In genomic region chr1:10557714-10558113, GRCh38 we compare ENCODE assay signal across 20 cellular contexts.
DNase-seq lines count a peak whose midpoint lies in the region; ATAC-seq, FAIRE-seq and TF ChIP-seq lines count a peak whose summit lies in the region.
"Had no signal": no experiment of that assay in that cellular context is flagged by ENCODE, and none has a peak within 500 bp of the region (broad histone marks: within the 10 kb centered on the region; RNA-seq: fewer than 3 reads in every experiment).

No MANE protein-coding gene starts in this region.

- H3K9me3 ChIP-seq in IMR-90 (ENCODE audit: control insufficient read depth, insufficient read depth, low read length): no peaks in the 10 kb centered on the region
- H3K9me3 ChIP-seq in K562 (replicated peaks; ENCODE audit: control insufficient read depth, insufficient read depth, low read depth, low read length): no peaks in the 10 kb centered on the region
- H3K9me3 ChIP-seq in esophagus muscularis mucosa: no peaks in the 10 kb centered on the region
- no peaks in the 10 kb centered on the region for H3K9me3 ChIP-seq in hepatocyte (ENCODE audit: low read depth)
- H3K9me3 ChIP-seq: A549, Caco-2 had no signal

- no peak overlapping the region for H3K14ac ChIP-seq in IMR-90 (replicated peaks; ENCODE audit: low read depth, low read length)

- no peak for FAIRE-seq in K562 (lab: Jason Lieb, UNC)
- FAIRE-seq: A549, D721Med, G401.6, GM12891, GM19239 had no signal

- intact Hi-C loops in IMR-90 (cut with micrococcal nuclease): no loop called here
- intact Hi-C loops in K562 (cut with micrococcal nuclease): no loop called here
- intact Hi-C loops in esophagus muscularis mucosa (cut with DNase I): no loop called here

- TF ChIP-seq EP300 in K562 (IDR thresholded peaks at IDR 0.05; ENCODE audit: low read length): no peak
- no peak for TF ChIP-seq EP300 in esophagus muscularis mucosa (IDR thresholded peaks at IDR 0.05)

- WGBS in IMR-90 (ENCODE audit: extremely low coverage in 2 of 2, insufficient read length in 1 of 2), 2 experiments: no CpG with 5 or more reads among the region's 3 CpGs
- 69% methylated on average over 3 of the region's 3 CpGs for WGBS in K562 (ENCODE audit: insufficient coverage, low coverage, missing lambda C conversion rate)
- WGBS in esophagus muscularis mucosa: 91% methylated on average over 3 of the region's 3 CpGs
- WGBS in hepatocyte (ENCODE audit: low lambda C conversion rate, missing lambda C conversion rate): 100% methylated on average over 3 of the region's 3 CpGs

- H3K9ac ChIP-seq in IMR-90 (ENCODE audit: low read depth, low read length) (no peak overlapping the region), K562 (ENCODE audit: insufficient read depth in 1 of 2, low read depth in 2 of 2, low read length in 2 of 2) (no peak overlapping the region)
- H3K9ac ChIP-seq: BLaER1 treated with 17β-estradiol and CSF1 and Interleukin-3, amounts not matched to agents 10 nM and 100 nM had no signal

- H4K20me1 ChIP-seq in IMR-90 (ENCODE audit: insufficient read depth, low read length) (peaks cover 18% of the 10 kb centered on the region), K562 (replicated peaks; ENCODE audit: control insufficient read depth, insufficient read depth, low read length) (peaks cover 15% of the 10 kb centered on the region; the same call in 1 of the 2 replicates), hepatocyte (ENCODE audit: insufficient read depth, poor library complexity, severe bottlenecking) (no peaks in the 10 kb centered on the region)

- no peak overlapping the region for H3K4ac ChIP-seq in IMR-90 (ENCODE audit: low read depth, low read length)

- H3K4me2 ChIP-seq in IMR-90 (ENCODE audit: low read depth, low read length) (no peak overlapping the region), K562 (ENCODE audit: insufficient read depth, low read length) (no peak overlapping the region), hepatocyte (no peak overlapping the region)
- H3K4me2 ChIP-seq: A549; BLaER1 treated with 17β-estradiol and CSF1 and Interleukin-3, amounts not matched to agents 10 nM and 100 nM had no signal

- H2AFZ ChIP-seq in IMR-90 (replicated peaks; ENCODE audit: low read length, poor library complexity) (no peak overlapping the region), K562 (ENCODE audit: low read depth, low read length) (no peak overlapping the region), hepatocyte (no peak overlapping the region)

- H3K4me3 ChIP-seq in IMR-90 (ENCODE audit: insufficient read depth, low read depth, low read length): no peak overlapping the region
- no peak overlapping the region for H3K4me3 ChIP-seq in K562
- no peak overlapping the region for H3K4me3 ChIP-seq in fibroblast of villous mesenchyme (ENCODE audit: low read depth, low read length)
- no peak overlapping the region for H3K4me3 ChIP-seq in esophagus muscularis mucosa
- H3K4me3 ChIP-seq in hepatocyte: no peak overlapping the region
- H3K4me3 ChIP-seq: A549; BLaER1 treated with 17β-estradiol and CSF1 and Interleukin-3, amounts not matched to agents 10 nM and 100 nM had no signal

- POLR2A ChIA-PET in IMR-90 (lab: Charles Lee; ENCODE audit: unreplicated experiment) (no interaction called here), K562 (lab: Yijun Ruan, JAX) (interaction anchor here (0.7 kb wide), 1 partner anchor 143 kb away, joined by 4 read pairs; no protein-coding TSS in a partner anchor)

- no peak overlapping the region for H4K5ac ChIP-seq in IMR-90 (ENCODE audit: low read depth, low read length)

- peaks cover 7% of the 10 kb centered on the region; the same call in 1 of the 2 replicates for H3K9me1 ChIP-seq in IMR-90 (ENCODE audit: insufficient read depth, low read length)
- H3K9me1 ChIP-seq in K562 (ENCODE audit: control insufficient read depth, insufficient read depth, low read length): peaks cover 9% of the 10 kb centered on the region

- H2BK5ac ChIP-seq in IMR-90 (ENCODE audit: low read depth, low read length, poor library complexity, severe bottlenecking): no peak overlapping the region

- TF ChIP-seq RAD21 in IMR-90 (IDR thresholded peaks at IDR 0.05; ENCODE audit: low read length) (no peak), K562 (CRISPR knock-in tag; conservative IDR thresholded peaks at IDR 0.05 in 1 of 2, IDR thresholded peaks at IDR 0.05 in 1 of 2) (no peak)

- no peak overlapping the region for H4K91ac ChIP-seq in IMR-90 (ENCODE audit: insufficient read depth, low read depth, low read length)

- no peak overlapping the region for H3K23ac ChIP-seq in IMR-90 (ENCODE audit: low read depth, low read length)

- H3K56ac ChIP-seq in IMR-90 (ENCODE audit: extremely low read depth, insufficient read depth, low read length): no peak overlapping the region

- BruUV-seq in IMR-90 (replicated peaks; lab: Mats Ljungman, UMichigan): no TSS peak
- BruUV-seq in K562 (replicated peaks; lab: Mats Ljungman, UMichigan): no TSS peak

- peaks cover 15 to 30% of the 10 kb centered on the region in 2 experiments; a peak in 3 of 4 replicates for H3K79me1 ChIP-seq in IMR-90 (ENCODE audit: low read depth in 1 of 2, low read length in 2 of 2)

- no peak for ATAC-seq in IMR-90 (ENCODE audit: low read depth)
- ATAC-seq in K562: no peak
- ATAC-seq: A549; CD8-positive, alpha-beta T cell had no signal

- H2BK15ac ChIP-seq in IMR-90 (ENCODE audit: low read depth, low read length): no peak overlapping the region

- DNase-seq in IMR-90 (no peak), K562 (ENCODE audit: extremely low read depth in 1 of 4, low spot score in 3 of 4) (no peak), fibroblast of villous mesenchyme (ENCODE audit: low read depth) (peak; percentile 20), esophagus muscularis mucosa (ENCODE audit: extremely low spot score) (no peak), hepatocyte (ENCODE audit: low spot score) (no peak)
- DNase-seq: AML-193; Caco-2; Calu3; CD4-positive, alpha-beta T cell; CD8-positive, alpha-beta T cell; DMS79 treated with DMSO at 0.1 percent for 48 hours; GF-D8 had no signal

- dilution Hi-C loops in IMR-90 (cut with HindIII; ENCODE audit: low sequenced_read_pairs, unreplicated experiment): no loop called here

- H3K27ac ChIP-seq in IMR-90 (ENCODE audit: insufficient read depth, low read length) (no peak overlapping the region), K562 (ENCODE audit: extremely low read depth, low read depth, low read length) (no peak overlapping the region), esophagus muscularis mucosa (replicated peaks in 1 of 4) (no peak overlapping the region), hepatocyte (no peak overlapping the region)
- H3K27ac ChIP-seq: 22Rv1; A549; BLaER1 treated with 17β-estradiol and CSF1 and Interleukin-3, amounts not matched to agents 10 nM and 100 nM; C4-2B had no signal

- no peak for TF ChIP-seq CTCF in IMR-90 (conservative IDR thresholded peaks at IDR 0.05; ENCODE audit: low read depth, low read length)
- no peak for TF ChIP-seq CTCF in K562 (IDR thresholded peaks at IDR 0.05 in 2 of 3, conservative IDR thresholded peaks at IDR 0.05 in 1 of 3; ENCODE audit: insufficient read depth in 2 of 3, low read depth in 1 of 3, low read length in 3 of 3)
- TF ChIP-seq CTCF in fibroblast of villous mesenchyme (IDR thresholded peaks at IDR 0.05; ENCODE audit: insufficient read depth, low read depth, low read length): no peak
- no peak for TF ChIP-seq CTCF in esophagus muscularis mucosa (IDR thresholded peaks at IDR 0.05)
- no peak for TF ChIP-seq CTCF in hepatocyte (IDR thresholded peaks at IDR 0.05; ENCODE audit: poor library complexity)

- no peak overlapping the region for H2AK9ac ChIP-seq in IMR-90 (replicated peaks; ENCODE audit: low read depth, low read length, poor library complexity)

- CTCF ChIA-PET in IMR-90 (lab: Yijun Ruan, JAX): no interaction called here
- CTCF ChIA-PET in K562 (lab: Yijun Ruan, JAX; ENCODE audit: low intra/inter-chr PET ratio): no interaction called here

- H2AK5ac ChIP-seq in IMR-90 (ENCODE audit: low read depth, low read length): no peak overlapping the region

- TF ChIP-seq POLR2A in IMR-90 (IDR thresholded peaks at IDR 0.05; ENCODE audit: low read depth, low read length) (no peak), K562 (conservative IDR thresholded peaks at IDR 0.05) (no peak), esophagus muscularis mucosa (IDR thresholded peaks at IDR 0.05; ENCODE audit: low read depth) (no peak)

- H3K36me3 ChIP-seq in IMR-90 (ENCODE audit: control insufficient read depth, insufficient read depth, low read length) (no peaks in the 10 kb centered on the region), K562 (ENCODE audit: control insufficient read depth, insufficient read depth, low read length) (no peaks in the 10 kb centered on the region), esophagus muscularis mucosa (no peaks in the 10 kb centered on the region), hepatocyte (replicated peaks; ENCODE audit: insufficient read depth, low read depth) (no peaks in the 10 kb centered on the region)

- in situ Hi-C loops in IMR-90 (cut with MboI; ENCODE audit: low sequenced_read_pairs): no loop called here
- in situ Hi-C loops in K562 (cut with MboI): no loop called here

- H3K4me1 ChIP-seq in IMR-90 (ENCODE audit: control insufficient read depth, insufficient read depth, low read length) (peaks cover 2% of the 10 kb centered on the region; the same call in 1 of the 2 replicates), K562 (replicated peaks in 1 of 2; ENCODE audit: control insufficient read depth in 2 of 2, insufficient read depth in 2 of 2, low read length in 2 of 2) (peaks cover 17 to 27% of the 10 kb centered on the region in 2 experiments), esophagus muscularis mucosa (peaks cover 0 to 3% (median 0%) of the 10 kb centered on the region in 4 donors), hepatocyte (ENCODE audit: insufficient read depth) (peaks cover 4% of the 10 kb centered on the region)
- H3K4me1 ChIP-seq: A549 had no signal

- no peak overlapping the region for H2BK20ac ChIP-seq in IMR-90 (ENCODE audit: low read depth, low read length)

- H2BK120ac ChIP-seq in IMR-90 (ENCODE audit: low read depth, low read length): no peak overlapping the region

- no peak overlapping the region for H4K8ac ChIP-seq in IMR-90 (ENCODE audit: low read depth in 2 of 2, low read length in 2 of 2)

- H3K79me2 ChIP-seq in K562 (ENCODE audit: control insufficient read depth, insufficient read depth, low read length) (peaks cover 19% of the 10 kb centered on the region), hepatocyte (peaks cover 24% of the 10 kb centered on the region)

- no peak overlapping the region for H3K18ac ChIP-seq in IMR-90 (ENCODE audit: low read depth, low read length)

- no peaks in the 10 kb centered on the region for H3K9me2 ChIP-seq in hepatocyte (replicated peaks; ENCODE audit: insufficient read depth)

- H3K27me3 ChIP-seq in IMR-90 (ENCODE audit: control insufficient read depth, insufficient read depth, low read length): no peaks in the 10 kb centered on the region
- no peaks in the 10 kb centered on the region for H3K27me3 ChIP-seq in K562 (ENCODE audit: control insufficient read depth in 2 of 2, insufficient read depth in 2 of 2, low read length in 2 of 2)
- H3K27me3 ChIP-seq in esophagus muscularis mucosa: no peaks in the 10 kb centered on the region
- no peaks in the 10 kb centered on the region for H3K27me3 ChIP-seq in hepatocyte
- H3K27me3 ChIP-seq: BLaER1 treated with 17β-estradiol and CSF1 and Interleukin-3, amounts not matched to agents 10 nM and 100 nM had no signal

TF ChIP-seq in IMR-90, 13 proteins besides CTCF, POLR2A, EP300 and RAD21 (continues in another document):
- TF ChIP-seq CEBPB (IDR thresholded peaks at IDR 0.05; ENCODE audit: low read depth, low read length): peak; percentile 65

TF ChIP-seq in K562, 482 proteins besides CTCF, POLR2A, EP300 and RAD21 (continues in another document):
- no peak for TF ChIP-seq NONO (IDR thresholded peaks at IDR 0.05; ENCODE audit: low read depth in 2 of 2, low read length in 1 of 2)
